ENCODE assay signal across 10 cellular contexts in the genomic region with DNA sequence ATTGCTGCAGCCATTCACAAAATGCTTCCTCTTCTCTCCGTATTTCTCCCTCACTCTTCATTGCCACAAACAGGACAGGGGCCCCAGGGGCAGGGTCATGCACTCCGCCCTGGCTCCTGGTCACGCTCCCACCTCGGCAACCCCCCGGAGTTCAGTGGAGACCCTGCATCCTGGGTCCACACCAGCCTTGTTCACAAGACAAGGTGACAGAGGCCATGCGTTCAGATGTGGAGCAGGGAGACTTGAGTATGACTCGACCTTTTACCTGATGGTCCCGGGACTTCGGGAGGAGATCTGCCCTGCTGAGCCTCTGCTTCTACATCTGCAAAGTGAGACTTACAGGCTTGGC. TPM values are rescaled to one million over a fixed set of nuclear protein-coding genes. Genes with fewer than 3 reads are reported as not detected.
DNase-seq lines count a peak whose midpoint lies in the region; ATAC-seq and TF ChIP-seq lines count a peak whose summit lies in the region.
"Had no signal": no experiment of that assay in that cellular context is flagged by ENCODE, and none has a peak within 500 bp of the region (broad histone marks: within the 10 kb centered on the region; RNA-seq: fewer than 3 reads in every experiment).

No MANE protein-coding gene starts in this region.

- no peak overlapping the region for H3K27ac ChIP-seq in fibroblast of lung (ENCODE audit: insufficient read depth, low read length)
- H3K27ac ChIP-seq: upper lobe of right lung had no signal

- no peaks in the 10 kb centered on the region for H3K9me3 Mint-ChIP-seq in activated CD4-positive, alpha-beta T cell treated with anti-CD3 and anti-CD28 coated beads, Interleukin-2, amount 10 ng/mL, durations not matched to agents 24 days and 14 days
- no peaks in the 10 kb centered on the region for H3K9me3 Mint-ChIP-seq in stimulated activated effector memory CD8-positive, alpha-beta T cell treated with anti-CD3 and anti-CD28 coated beads, Interleukin-12 subunit alpha, Interleukin-12 subunit beta, amount 100 ng/mL, for 72 hours
- H3K9me3 Mint-ChIP-seq in activated naive CD4-positive, alpha-beta T cell treated with anti-CD3 and anti-CD28 coated beads for 36 hours: no peaks in the 10 kb centered on the region

- DNase-seq in activated CD4-positive, alpha-beta T cell treated with anti-CD3 and anti-CD28 coated beads, Interleukin-2, amount 10 ng/mL, durations not matched to agents 24 days and 14 days: no peak
- DNase-seq in activated CD4-positive, alpha-beta T cell treated with anti-CD3 and anti-CD28 coated beads, Interleukin-2, amount 50 U/mL, for 1 hour: no peak
- no peak for DNase-seq in fibroblast of lung (ENCODE audit: low read depth in 2 of 2)
- DNase-seq in stimulated activated effector memory CD8-positive, alpha-beta T cell treated with anti-CD3 and anti-CD28 coated beads, Interleukin-12 subunit alpha, Interleukin-12 subunit beta, amount 100 ng/mL, for 72 hours (ENCODE audit: low spot score in 2 of 2): no peak
- DNase-seq in NCI-H1092 treated with DMSO at 0.1 percent for 48 hours (lab: John Stamatoyannopoulos, UW): no peak
- DNase-seq in NCI-H1417 treated with DMSO at 0.1 percent for 48 hours (lab: John Stamatoyannopoulos, UW): no peak
- DNase-seq in activated naive CD4-positive, alpha-beta T cell treated with anti-CD3 and anti-CD28 coated beads for 36 hours: no peak
- DNase-seq: NCI-H187 treated with DMSO at 0.1 percent for 48 hours had no signal

- peaks cover 7% of the 10 kb centered on the region for H3K4me1 ChIP-seq in fibroblast of lung (ENCODE audit: control insufficient read depth, extremely low read depth, insufficient read depth, low read length)

- no peak overlapping the region for H3K4me3 ChIP-seq in fibroblast of lung (replicated peaks in 1 of 4; ENCODE audit: control extremely low read depth in 1 of 4, insufficient read depth in 1 of 4, low read depth in 3 of 4, low read length in 4 of 4)

- H3K27me3 ChIP-seq in fibroblast of lung (ENCODE audit: control insufficient read depth, insufficient read depth, low read length): peaks cover 4% of the 10 kb centered on the region
- H3K27me3 ChIP-seq: upper lobe of right lung had no signal

- H3K4me3 Mint-ChIP-seq in activated CD4-positive, alpha-beta T cell treated with anti-CD3 and anti-CD28 coated beads, Interleukin-2, amount 10 ng/mL, durations not matched to agents 24 days and 14 days: peak overlapping the region; percentile 59
- H3K4me3 Mint-ChIP-seq in stimulated activated effector memory CD8-positive, alpha-beta T cell treated with anti-CD3 and anti-CD28 coated beads, Interleukin-12 subunit alpha, Interleukin-12 subunit beta, amount 100 ng/mL, for 72 hours: peak overlapping the region; percentile 54
- H3K4me3 Mint-ChIP-seq in activated naive CD4-positive, alpha-beta T cell treated with anti-CD3 and anti-CD28 coated beads for 36 hours: no peak overlapping the region

- peaks cover 4% of the 10 kb centered on the region for H3K4me1 Mint-ChIP-seq in activated CD4-positive, alpha-beta T cell treated with anti-CD3 and anti-CD28 coated beads, Interleukin-2, amount 10 ng/mL, durations not matched to agents 24 days and 14 days
- peaks cover 7% of the 10 kb centered on the region for H3K4me1 Mint-ChIP-seq in stimulated activated effector memory CD8-positive, alpha-beta T cell treated with anti-CD3 and anti-CD28 coated beads, Interleukin-12 subunit alpha, Interleukin-12 subunit beta, amount 100 ng/mL, for 72 hours
- H3K4me1 Mint-ChIP-seq in activated naive CD4-positive, alpha-beta T cell treated with anti-CD3 and anti-CD28 coated beads for 36 hours (ENCODE audit: low read depth): peaks cover 12% of the 10 kb centered on the region

- intact Hi-C loops in activated CD4-positive, alpha-beta T cell treated with anti-CD3 and anti-CD28 coated beads, Interleukin-2, amount 10 ng/mL, durations not matched to agents 24 days and 14 days (cut with micrococcal nuclease): loop anchor here (1.0 to 2.0 kb wide), 2 partner anchors 525 to 582 kb away; no protein-coding TSS in a partner anchor
- intact Hi-C loops in activated naive CD4-positive, alpha-beta T cell treated with anti-CD3 and anti-CD28 coated beads for 36 hours (cut with micrococcal nuclease): loop anchor here (1.0 to 10.0 kb wide), 3 partner anchors 94 to 582 kb away; no protein-coding TSS in a partner anchor

- peaks cover 24% of the 10 kb centered on the region for H3K27me3 Mint-ChIP-seq in activated CD4-positive, alpha-beta T cell treated with anti-CD3 and anti-CD28 coated beads, Interleukin-2, amount 10 ng/mL, durations not matched to agents 24 days and 14 days
- peaks cover 12% of the 10 kb centered on the region for H3K27me3 Mint-ChIP-seq in activated naive CD4-positive, alpha-beta T cell treated with anti-CD3 and anti-CD28 coated beads for 36 hours (ENCODE audit: low read depth)

- CTCF ChIA-PET in activated naive CD4-positive, alpha-beta T cell treated with anti-CD3 and anti-CD28 coated beads for 36 hours (lab: Charles Lee): interaction anchor here (0.6 to 1.5 kb wide), 2 partner anchors 108 to 583 kb away, joined by 4 to 6 read pairs; no protein-coding TSS in a partner anchor

- H3K36me3 ChIP-seq in fibroblast of lung (ENCODE audit: control insufficient read depth, insufficient read depth, low read length): no peaks in the 10 kb centered on the region
- H3K36me3 ChIP-seq: upper lobe of right lung had no signal

- H3K4me2 ChIP-seq in fibroblast of lung (ENCODE audit: extremely low read depth, insufficient read depth, low read length): peak overlapping the region; percentile 87

- H2AFZ ChIP-seq in fibroblast of lung (ENCODE audit: low read length): peak overlapping the region; percentile 65

- no peak overlapping the region for H3K27ac Mint-ChIP-seq in activated CD4-positive, alpha-beta T cell treated with anti-CD3 and anti-CD28 coated beads, Interleukin-2, amount 10 ng/mL, durations not matched to agents 24 days and 14 days
- no peak overlapping the region for H3K27ac Mint-ChIP-seq in stimulated activated effector memory CD8-positive, alpha-beta T cell treated with anti-CD3 and anti-CD28 coated beads, Interleukin-12 subunit alpha, Interleukin-12 subunit beta, amount 100 ng/mL, for 72 hours
- H3K27ac Mint-ChIP-seq in activated naive CD4-positive, alpha-beta T cell treated with anti-CD3 and anti-CD28 coated beads for 36 hours: no peak overlapping the region

- no peaks in the 10 kb centered on the region for H3K36me3 Mint-ChIP-seq in activated CD4-positive, alpha-beta T cell treated with anti-CD3 and anti-CD28 coated beads, Interleukin-2, amount 10 ng/mL, durations not matched to agents 24 days and 14 days (ENCODE audit: low read depth)
- H3K36me3 Mint-ChIP-seq in stimulated activated effector memory CD8-positive, alpha-beta T cell treated with anti-CD3 and anti-CD28 coated beads, Interleukin-12 subunit alpha, Interleukin-12 subunit beta, amount 100 ng/mL, for 72 hours: no peaks in the 10 kb centered on the region
- H3K36me3 Mint-ChIP-seq in activated naive CD4-positive, alpha-beta T cell treated with anti-CD3 and anti-CD28 coated beads for 36 hours (ENCODE audit: low read depth): no peaks in the 10 kb centered on the region

- no peaks in the 10 kb centered on the region for H3K9me3 ChIP-seq in fibroblast of lung (ENCODE audit: control insufficient read depth, insufficient read depth, low read depth, low read length)
- H3K9me3 ChIP-seq: upper lobe of right lung had no signal

- peak; percentile 15 for ATAC-seq in SK-N-SH treated with all-trans-retinoic acid at 6 μM for 48 hours
- no peak for ATAC-seq in stimulated activated effector memory CD8-positive, alpha-beta T cell treated with anti-CD3 and anti-CD28 coated beads, Interleukin-12 subunit alpha, Interleukin-12 subunit beta, amount 100 ng/mL, for 72 hours

- H4K20me1 ChIP-seq in fibroblast of lung (ENCODE audit: control insufficient read depth, extremely low read depth, insufficient read depth, low read length): no peaks in the 10 kb centered on the region

- no peak for TF ChIP-seq CTCF in fibroblast of lung (conservative IDR thresholded peaks at IDR 0.05 in 1 of 2, IDR thresholded peaks at IDR 0.05 in 1 of 2; ENCODE audit: low read depth in 1 of 2, low read length in 2 of 2)

- no peak overlapping the region for H3K9ac ChIP-seq in fibroblast of lung (ENCODE audit: insufficient read depth, low read length)

- H3K79me2 ChIP-seq in fibroblast of lung (ENCODE audit: control insufficient read depth, insufficient read depth, low read length): no peaks in the 10 kb centered on the region

TF ChIP-seq in SK-N-SH treated with all-trans-retinoic acid at 6 μM for 48 hours, 23 proteins besides CTCF, POLR2A, EP300 and RAD21 (continues in another document):
- TF ChIP-seq TOX (CRISPR knock-in tag; IDR thresholded peaks at IDR 0.05; ENCODE audit: borderline replicate concordance) (no peak), PPARA (CRISPR knock-in tag; IDR thresholded peaks at IDR 0.05; ENCODE audit: borderline replicate concordance) (no peak)
- TF ChIP-seq, protein P1, sequence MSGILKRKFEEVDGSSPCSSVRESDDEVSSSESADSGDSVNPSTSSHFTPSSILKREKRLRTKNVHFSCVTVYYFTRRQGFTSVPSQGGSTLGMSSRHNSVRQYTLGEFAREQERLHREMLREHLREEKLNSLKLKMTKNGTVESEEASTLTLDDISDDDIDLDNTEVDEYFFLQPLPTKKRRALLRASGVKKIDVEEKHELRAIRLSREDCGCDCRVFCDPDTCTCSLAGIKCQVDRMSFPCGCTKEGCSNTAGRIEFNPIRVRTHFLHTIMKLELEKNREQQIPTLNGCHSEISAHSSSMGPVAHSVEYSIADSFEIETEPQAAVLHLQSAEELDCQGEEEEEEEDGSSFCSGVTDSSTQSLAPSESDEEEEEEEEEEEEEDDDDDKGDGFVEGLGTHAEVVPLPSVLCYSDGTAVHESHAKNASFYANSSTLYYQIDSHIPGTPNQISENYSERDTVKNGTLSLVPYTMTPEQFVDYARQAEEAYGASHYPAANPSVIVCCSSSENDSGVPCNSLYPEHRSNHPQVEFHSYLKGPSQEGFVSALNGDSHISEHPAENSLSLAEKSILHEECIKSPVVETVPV (CRISPR knock-in tag; IDR thresholded peaks at IDR 0.05): no peak

RNA-seq across cellular contexts. Expression of a gene that starts 49.4 kb away (rescaled TPM):
- total RNA-seq in activated CD4-positive, alpha-beta T cell treated with anti-CD3 and anti-CD28 coated beads, Interleukin-2, amount 10 ng/mL, durations not matched to agents 24 days and 14 days: not detected in 2 replicates
- total RNA-seq in fibroblast of lung: not detected in 2 replicates
- polyA plus RNA-seq in fibroblast of lung: not detected in 2 replicates
- not detected in 2 replicates for polyA plus RNA-seq in fibroblast of lung (2012)
- not detected in 2 replicates for polyA minus RNA-seq in fibroblast of lung (ENCODE audit: low replicate concordance)
- not detected for total RNA-seq in activated naive CD4-positive, alpha-beta T cell treated with anti-CD3 and anti-CD28 coated beads for 36 hours
- total RNA-seq: upper lobe of right lung had no signal
